In genomic region chr2:223051580-223052375, GRCh38 we compare ENCODE assay signal across 9 cellular contexts. TPM values are rescaled to one million over a fixed set of nuclear protein-coding genes. Genes with fewer than 3 reads are reported as not detected.
DNase-seq lines count a peak whose midpoint lies in the region; ATAC-seq and TF ChIP-seq lines count a peak whose summit lies in the region.
"Had no signal": no experiment of that assay in that cellular context is flagged by ENCODE, and none has a peak within 500 bp of the region (broad histone marks: within the 10 kb centered on the region; RNA-seq: fewer than 3 reads in every experiment).

TSS of gene KCNE4 (plus strand) at chr2:223052190. CDS start at chr2:223052831, 641 bp downstream.

- CTCF ChIA-PET in BJ (lab: Yijun Ruan, JAX) = interaction anchor here (0.5 to 1.2 kb wide), 5 partner anchors 43 to 1545 kb away, joined by 3 to 7 read pairs (median 3); no protein-coding TSS in a partner anchor
- CTCF ChIA-PET in activated CD8-positive, alpha-beta memory T cell treated with anti-CD3 and anti-CD28 coated beads, Interleukin-2, amount 10 ng/mL, durations not matched to agents 7 days and 5 days (lab: Charles Lee) = no interaction called here

- H3K27me3 ChIP-seq in BJ (ENCODE audit: control insufficient read depth, insufficient read depth, low read length) = no peaks in the 10 kb centered on the region
- H3K27me3 ChIP-seq in rectal smooth muscle tissue (ENCODE audit: control insufficient read depth, insufficient read depth, low read length) = no peaks in the 10 kb centered on the region

- intact Hi-C loops in left cardiac atrium (cut with DNase I) = no loop called here

- H3K27ac Mint-ChIP-seq in activated CD8-positive, alpha-beta memory T cell treated with anti-CD3 and anti-CD28 coated beads, Interleukin-2, amount 10 ng/mL, durations not matched to agents 7 days and 5 days = no peak within 1 kb of the TSS

- H3K9ac ChIP-seq in rectal smooth muscle tissue (ENCODE audit: low read length) = no peak within 1 kb of the TSS

- H3K9me3 Mint-ChIP-seq in activated CD8-positive, alpha-beta memory T cell treated with anti-CD3 and anti-CD28 coated beads, Interleukin-2, amount 10 ng/mL, durations not matched to agents 7 days and 5 days (ENCODE audit: low read depth) = no peaks in the 10 kb centered on the region

- no peak for DNase-seq in BJ (ENCODE audit: low read depth)
- no peak for DNase-seq in left cardiac atrium
- DNase-seq in activated CD8-positive, alpha-beta memory T cell treated with anti-CD3 and anti-CD28 coated beads, Interleukin-2, amount 10 ng/mL, durations not matched to agents 7 days and 5 days = no peak
- no peak for DNase-seq in activated CD4-positive, alpha-beta T cell treated with anti-CD3 and anti-CD28 coated beads for 4 hours
- DNase-seq: activated CD4-positive, alpha-beta T cell treated with anti-CD3 and anti-CD28 coated beads, Interleukin-2, amount 50 U/mL, for 48 hours had no signal

- H3K27me3 Mint-ChIP-seq in activated CD8-positive, alpha-beta memory T cell treated with anti-CD3 and anti-CD28 coated beads, Interleukin-2, amount 10 ng/mL, durations not matched to agents 7 days and 5 days = peaks cover 2% of the 10 kb centered on the region

- H3K36me3 Mint-ChIP-seq in activated CD8-positive, alpha-beta memory T cell treated with anti-CD3 and anti-CD28 coated beads, Interleukin-2, amount 10 ng/mL, durations not matched to agents 7 days and 5 days = no peaks in the 10 kb centered on the region

- ATAC-seq in left cardiac atrium = peak; percentile 25 to 38
- ATAC-seq in HG03280 (IDR thresholded peaks at IDR 0.05; ENCODE audit: unreplicated experiment) = no peak
- no peak for ATAC-seq in activated CD8-positive, alpha-beta memory T cell treated with anti-CD3 and anti-CD28 coated beads, Interleukin-2, amount 10 ng/mL, durations not matched to agents 7 days and 5 days
- no peak for ATAC-seq in GM18873 (IDR thresholded peaks at IDR 0.05; ENCODE audit: low FRiP score, unreplicated experiment)

- peak within 1 kb of the TSS; percentile 42 for H3K4me3 ChIP-seq in BJ (ENCODE audit: low read depth, low read length)
- peak within 1 kb of the TSS; percentile 70 for H3K4me3 ChIP-seq in WI38 (ENCODE audit: low read depth, low read length)
- H3K4me3 ChIP-seq in rectal smooth muscle tissue (ENCODE audit: low read length) = peak within 1 kb of the TSS; percentile 67

- no peaks in the 10 kb centered on the region for H3K4me1 Mint-ChIP-seq in activated CD8-positive, alpha-beta memory T cell treated with anti-CD3 and anti-CD28 coated beads, Interleukin-2, amount 10 ng/mL, durations not matched to agents 7 days and 5 days

- no peak within 1 kb of the TSS for H3K4me3 Mint-ChIP-seq in activated CD8-positive, alpha-beta memory T cell treated with anti-CD3 and anti-CD28 coated beads, Interleukin-2, amount 10 ng/mL, durations not matched to agents 7 days and 5 days

- peak within 1 kb of the TSS; percentile 79 for H3K27ac ChIP-seq in rectal smooth muscle tissue (ENCODE audit: low read depth, low read length)

- peaks cover 1% of the 10 kb centered on the region; the same call in 1 of the 2 replicates for H3K36me3 ChIP-seq in BJ (ENCODE audit: control insufficient read depth, insufficient read depth, low read length)
- no peaks in the 10 kb centered on the region for H3K36me3 ChIP-seq in rectal smooth muscle tissue (ENCODE audit: control insufficient read depth, insufficient read depth, low read length)

- POLR2A ChIA-PET in BJ (lab: Charles Lee) = no interaction called here

- no peak for TF ChIP-seq CTCF in BJ (IDR thresholded peaks at IDR 0.05; ENCODE audit: insufficient read depth, low read depth, low read length)
- TF ChIP-seq CTCF in WI38 (IDR thresholded peaks at IDR 0.05; ENCODE audit: low read depth, low read length) = no peak

- H3K4me1 ChIP-seq in rectal smooth muscle tissue (ENCODE audit: control insufficient read depth, insufficient read depth, low read length) = peaks cover 29% of the 10 kb centered on the region

RNA-seq across cellular contexts. Expression of gene KCNE4, which starts in this region (rescaled TPM):
- polyA plus RNA-seq in BJ (2011; rRNA removed) = 16.6 and 18.5 TPM in 2 replicates
- 11.1 and 14.0 TPM in 2 replicates for polyA minus RNA-seq in BJ (2011; rRNA and poly(A)+ RNA removed)
- total RNA-seq in left cardiac atrium = 1 to 10 TPM; 4.5 to 5.1 TPM
- not detected for total RNA-seq in activated CD8-positive, alpha-beta memory T cell treated with anti-CD3 and anti-CD28 coated beads, Interleukin-2, amount 10 ng/mL, durations not matched to agents 7 days and 5 days

Comparison
In these comparisons a context has a peak if more than half of its experiments do, and no peak if none do; other contexts are left out.
1. RNA of gene KCNE4 (total RNA-seq): 4.5 to 5.1 TPM in left cardiac atrium; not detected in activated CD8-positive, alpha-beta memory T cell treated with anti-CD3 and anti-CD28 coated beads, Interleukin-2, amount 10 ng/mL, durations not matched to agents 7 days and 5 days; every median in the first group is over 4 times any median in the second.
2. ATAC-seq: peak in left cardiac atrium (2 of 2); none in HG03280 (single experiment), activated CD8-positive, alpha-beta memory T cell treated with anti-CD3 and anti-CD28 coated beads, Interleukin-2, amount 10 ng/mL, durations not matched to agents 7 days and 5 days (single experiment) and GM18873 (single experiment).
3. Peak in every context shown above with its lines, with median percentiles within 50 percentile points of each other: H3K4me3 ChIP-seq.